In the genomic region with DNA sequence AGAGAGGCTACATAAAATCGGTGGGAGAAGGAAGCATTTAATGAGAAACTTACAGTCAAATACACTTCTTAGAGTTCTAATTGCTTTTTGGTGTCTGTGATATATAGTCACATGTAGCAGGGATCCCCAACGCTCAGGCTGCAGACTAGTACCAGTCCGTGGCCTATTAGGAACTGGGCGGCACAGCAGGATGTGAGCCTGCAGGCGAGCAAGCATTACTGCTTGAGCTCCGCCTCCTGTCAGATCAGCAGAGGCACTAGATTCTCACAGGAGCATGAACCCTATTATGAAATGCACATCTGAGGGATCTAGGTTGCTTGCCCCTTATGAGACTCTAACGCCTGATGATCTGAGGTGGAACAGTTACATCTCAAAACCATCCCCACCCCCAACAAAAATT, we compare ENCODE assay signal across 1 cellular context.
TF ChIP-seq lines count a peak whose summit lies in the region.

No MANE protein-coding gene starts in this region.

TF ChIP-seq in WTC11, 78 proteins besides CTCF, POLR2A, EP300 and RAD21 (continued from another document):
- no peak for TF ChIP-seq GABPB1 (CRISPR knock-in tag; IDR thresholded peaks at IDR 0.05)
- TF ChIP-seq GRHL2 (CRISPR knock-in tag; IDR thresholded peaks at IDR 0.05; ENCODE audit: insufficient replicate concordance, severe bottlenecking) = no peak
